In the genomic region with DNA sequence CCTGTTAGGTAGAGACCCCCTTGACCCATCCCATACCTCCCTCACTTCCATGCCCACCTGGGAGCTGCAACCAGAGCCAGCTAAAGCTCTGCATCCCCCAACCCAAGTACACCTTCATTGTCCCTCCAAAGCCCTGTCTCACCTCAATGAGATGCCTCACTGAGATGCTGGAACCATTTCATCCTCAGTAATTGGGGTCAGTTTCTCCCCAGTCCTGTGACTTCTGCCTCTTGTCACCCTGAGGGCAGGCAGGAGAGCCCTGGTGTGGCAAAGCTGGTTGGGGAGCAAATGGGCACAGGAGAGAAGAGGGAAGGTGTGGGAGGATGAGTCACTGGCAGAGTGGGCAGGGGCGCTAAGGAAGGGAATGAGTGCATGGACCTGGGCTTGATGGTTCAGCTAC, we compare ENCODE assay signal across 9 cellular contexts. TPM values are rescaled to one million over a fixed set of nuclear protein-coding genes. Genes with fewer than 3 reads are reported as not detected.
DNase-seq lines count a peak whose midpoint lies in the region; ATAC-seq and TF ChIP-seq lines count a peak whose summit lies in the region.
"Had no signal": no experiment of that assay in that cellular context is flagged by ENCODE, and none has a peak within 500 bp of the region (broad histone marks: within the 10 kb centered on the region; RNA-seq: fewer than 3 reads in every experiment).

No MANE protein-coding gene starts in this region.

- TF ChIP-seq CTCF in transverse colon (IDR thresholded peaks at IDR 0.05) = no peak

- peak; percentile 60 for ATAC-seq in activated CD4-positive, alpha-beta T cell treated with anti-CD3 and anti-CD28 coated beads for 36 hours
- ATAC-seq in memory B cell (ENCODE audit: low read depth) = no peak

- no peak for TF ChIP-seq EP300 in transverse colon (IDR thresholded peaks at IDR 0.05; ENCODE audit: low read depth)

- CTCF ChIA-PET in activated CD4-positive, alpha-beta T cell treated with anti-CD3 and anti-CD28 coated beads for 36 hours (lab: Charles Lee) = interaction anchor here (0.6 to 3.6 kb wide), 19 partner anchors 9 to 222 kb away, joined by 3 to 36 read pairs (median 3); a partner anchor contains a TSS

- no peak for TF ChIP-seq POLR2A in transverse colon (IDR thresholded peaks at IDR 0.05)

- H3K9me3 ChIP-seq in transverse colon = no peaks in the 10 kb centered on the region

- peak overlapping the region; percentile 87 for H3K27ac Mint-ChIP-seq in activated CD4-positive, alpha-beta T cell treated with anti-CD3 and anti-CD28 coated beads for 36 hours
- peak overlapping the region; percentile 33 for H3K27ac Mint-ChIP-seq in memory B cell

- peaks cover 0 to 35% (median 8%) of the 10 kb centered on the region in 4 donors for H3K4me1 ChIP-seq in transverse colon

- POLR2A ChIA-PET in activated CD4-positive, alpha-beta T cell treated with anti-CD3 and anti-CD28 coated beads for 36 hours (lab: Charles Lee) = interaction anchor here (0.6 to 2.3 kb wide), 5 partner anchors 13 to 47 kb away, joined by 3 to 19 read pairs (median 4); a partner anchor contains a TSS

- WGBS in transverse colon (ENCODE audit: low coverage in 1 of 2), 2 donors = 81% methylated on average over 1 of the region's 1 CpG; no CpG with 5 or more reads in 1 of the 2 donors

- peak overlapping the region; percentile 7 for H3K4me3 Mint-ChIP-seq in activated CD4-positive, alpha-beta T cell treated with anti-CD3 and anti-CD28 coated beads for 36 hours
- H3K4me3 Mint-ChIP-seq in memory B cell = no peak overlapping the region

- peaks cover 33% of the 10 kb centered on the region for H3K4me1 Mint-ChIP-seq in activated CD4-positive, alpha-beta T cell treated with anti-CD3 and anti-CD28 coated beads for 36 hours
- H3K4me1 Mint-ChIP-seq in memory B cell = peaks cover 19% of the 10 kb centered on the region

- no peak overlapping the region for H3K4me3 ChIP-seq in transverse colon

- no peaks in the 10 kb centered on the region for H3K36me3 Mint-ChIP-seq in activated CD4-positive, alpha-beta T cell treated with anti-CD3 and anti-CD28 coated beads for 36 hours (ENCODE audit: low read depth)
- no peaks in the 10 kb centered on the region for H3K36me3 Mint-ChIP-seq in memory B cell

- no peaks in the 10 kb centered on the region for H3K27me3 ChIP-seq in transverse colon

- no peaks in the 10 kb centered on the region for H3K36me3 ChIP-seq in transverse colon

- H3K27me3 Mint-ChIP-seq in activated CD4-positive, alpha-beta T cell treated with anti-CD3 and anti-CD28 coated beads for 36 hours = no peaks in the 10 kb centered on the region
- H3K27me3 Mint-ChIP-seq in memory B cell = no peaks in the 10 kb centered on the region

- in situ Hi-C loops in transverse colon (cut with MboI; ENCODE audit: low pct_ligation_motif_present in 1 of 4, low pct_unique_long_range_greater_than_20kb in 1 of 4, low sequenced_read_pairs in 3 of 4) = loop anchor here in 1 of 4 donors (10.0 kb wide), 1 partner anchor 68 kb away; no protein-coding TSS in a partner anchor

- peak overlapping the region in 3 of 4 donors; percentile 6 to 14 (median 11) for H3K27ac ChIP-seq in transverse colon

- no peaks in the 10 kb centered on the region for H3K9me3 Mint-ChIP-seq in activated CD4-positive, alpha-beta T cell treated with anti-CD3 and anti-CD28 coated beads for 36 hours (ENCODE audit: low read depth)
- H3K9me3 Mint-ChIP-seq in memory B cell = no peaks in the 10 kb centered on the region

- intact Hi-C loops in activated CD4-positive, alpha-beta T cell treated with anti-CD3 and anti-CD28 coated beads for 36 hours (cut with DNase I, micrococcal nuclease) = loop anchor here (1.0 to 5.0 kb wide), 3 partner anchors 34 to 62 kb away; a partner anchor contains a TSS
- intact Hi-C loops in transverse colon (cut with DNase I; ENCODE audit: low total_unique reads) = no loop called here

- DNase-seq in activated CD4-positive, alpha-beta T cell treated with anti-CD3 and anti-CD28 coated beads for 36 hours = peak; percentile 75
- no peak for DNase-seq in activated CD4-positive, alpha-beta T cell treated with anti-CD3 and anti-CD28 coated beads, Interleukin-2, amount 50 U/mL, for 1 hour
- peak; percentile 61 to 67 for DNase-seq in activated T-cell treated with anti-CD3 and anti-CD28 coated beads, Interleukin-2, amount 50 U/mL, for 48 hours
- no peak for DNase-seq in memory B cell (ENCODE audit: low spot score in 2 of 2)
- no peak for DNase-seq in transverse colon
- no peak for DNase-seq in NCI-H82 (lab: John Stamatoyannopoulos, UW)
- DNase-seq in COLO668 (lab: John Stamatoyannopoulos, UW; ENCODE audit: unreplicated experiment) = no peak
- no peak for DNase-seq in NCI-H1930 (lab: John Stamatoyannopoulos, UW)

RNA-seq across cellular contexts. Expression of a gene that starts 27.9 kb away (rescaled TPM):
- total RNA-seq in activated CD4-positive, alpha-beta T cell treated with anti-CD3 and anti-CD28 coated beads for 36 hours = not detected
- total RNA-seq in transverse colon = not detected
- total RNA-seq: mononuclear cell had no signal

RNA-seq across cellular contexts. Expression of a gene that starts 47.2 kb away (rescaled TPM):
- 10 to 100 TPM; 69.3 to 69.6 TPM for total RNA-seq in activated CD4-positive, alpha-beta T cell treated with anti-CD3 and anti-CD28 coated beads for 36 hours
- 100 to 1,000 TPM in 3 of 4 donors, 1 to 10 TPM in 1; 9.4 to 173 (median 148) TPM for total RNA-seq in transverse colon

Comparison
In these comparisons a context has a peak if more than half of its experiments do, and no peak if none do; other contexts are left out.
1. DNase-seq: peak in activated CD4-positive, alpha-beta T cell treated with anti-CD3 and anti-CD28 coated beads for 36 hours (single experiment) and activated T-cell treated with anti-CD3 and anti-CD28 coated beads, Interleukin-2, amount 50 U/mL, for 48 hours (2 of 2); none in activated CD4-positive, alpha-beta T cell treated with anti-CD3 and anti-CD28 coated beads, Interleukin-2, amount 50 U/mL, for 1 hour (single experiment), memory B cell (0 of 2), transverse colon (single experiment), NCI-H82 (single experiment), COLO668 (single experiment) and NCI-H1930 (0 of 2).